ENCODE assay signal across 1 cellular context in the genomic region with DNA sequence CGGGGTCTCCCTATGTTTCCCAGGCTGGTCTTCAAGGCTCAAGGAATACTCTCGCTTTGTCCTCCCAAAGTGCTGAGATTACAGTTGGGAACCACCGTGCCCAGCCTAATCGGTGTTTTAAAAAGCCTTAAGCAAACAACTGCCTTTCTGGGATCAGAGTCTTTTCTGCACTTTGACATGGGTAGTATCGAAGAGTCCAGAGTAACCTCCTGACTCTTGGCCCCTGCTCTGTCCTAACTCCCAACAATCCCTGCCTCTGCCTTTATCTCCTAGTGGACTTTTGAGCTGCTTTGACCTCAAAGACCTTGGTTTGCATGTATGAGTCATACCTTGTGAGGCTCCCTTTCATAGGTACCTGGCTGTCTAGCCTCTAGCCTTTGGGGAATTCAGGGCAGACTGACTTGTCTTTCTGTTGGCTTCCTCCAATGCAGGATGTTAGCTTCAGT.
TF ChIP-seq lines count a peak whose summit lies in the region.

No MANE protein-coding gene starts in this region.

TF ChIP-seq in HepG2, 621 proteins besides CTCF, POLR2A, EP300 and RAD21 (continued from another document):
- TF ChIP-seq PRPF4 (IDR thresholded peaks at IDR 0.05; ENCODE audit: low read depth, low read length, poor library complexity, severe bottlenecking) (no peak), KMT2B (CRISPR knock-in tag; IDR thresholded peaks at IDR 0.05) (no peak), MATR3 (CRISPR knock-in tag; IDR thresholded peaks at IDR 0.05) (no peak), IRF1 (CRISPR knock-in tag; IDR thresholded peaks at IDR 0.05; ENCODE audit: low read depth) (no peak), PREB (CRISPR knock-in tag; IDR thresholded peaks at IDR 0.05) (no peak), THAP9 (CRISPR knock-in tag; IDR thresholded peaks at IDR 0.05; ENCODE audit: borderline replicate concordance) (no peak), FOXM1 (CRISPR knock-in tag; IDR thresholded peaks at IDR 0.05) (no peak), ZFAT (CRISPR knock-in tag; conservative IDR thresholded peaks at IDR 0.05) (no peak), ZNF552 (CRISPR knock-in tag; IDR thresholded peaks at IDR 0.05; ENCODE audit: borderline replicate concordance) (no peak), NCOA1 (CRISPR knock-in tag; IDR thresholded peaks at IDR 0.05) (0 out of 2 replicates have a peak, but pooled peaks have one; percentile 52), ZNF800 (CRISPR knock-in tag; IDR thresholded peaks at IDR 0.05) (no peak), ZNF17 (CRISPR knock-in tag; IDR thresholded peaks at IDR 0.05) (no peak)
- TF ChIP-seq, protein P1, sequence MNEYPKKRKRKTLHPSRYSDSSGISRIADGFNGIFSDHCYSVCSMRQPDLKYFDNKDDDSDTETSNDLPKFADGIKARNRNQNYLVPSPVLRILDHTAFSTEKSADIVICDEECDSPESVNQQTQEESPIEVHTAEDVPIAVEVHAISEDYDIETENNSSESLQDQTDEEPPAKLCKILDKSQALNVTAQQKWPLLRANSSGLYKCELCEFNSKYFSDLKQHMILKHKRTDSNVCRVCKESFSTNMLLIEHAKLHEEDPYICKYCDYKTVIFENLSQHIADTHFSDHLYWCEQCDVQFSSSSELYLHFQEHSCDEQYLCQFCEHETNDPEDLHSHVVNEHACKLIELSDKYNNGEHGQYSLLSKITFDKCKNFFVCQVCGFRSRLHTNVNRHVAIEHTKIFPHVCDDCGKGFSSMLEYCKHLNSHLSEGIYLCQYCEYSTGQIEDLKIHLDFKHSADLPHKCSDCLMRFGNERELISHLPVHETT (CRISPR knock-in tag; conservative IDR thresholded peaks at IDR 0.05), result 0 out of 2 replicates have a peak, but pooled peaks have one; percentile 24
